Comparison of ENCODE assay signal across 1 cellular context in genomic region chr3:197511853-197512635, GRCh38.
TF ChIP-seq lines count a peak whose summit lies in the region.

No MANE protein-coding gene starts in this region.

TF ChIP-seq in IMR-90, 13 proteins besides CTCF, POLR2A, EP300 and RAD21:
- TF ChIP-seq USF2 (IDR thresholded peaks at IDR 0.05; ENCODE audit: low read depth, low read length) (no peak), MAZ (IDR thresholded peaks at IDR 0.05; ENCODE audit: borderline replicate concordance, low read depth, low read length) (no peak), MXI1 (IDR thresholded peaks at IDR 0.05; ENCODE audit: borderline replicate concordance, low read depth, low read length) (no peak), NFE2L2 (IDR thresholded peaks at IDR 0.05; ENCODE audit: low read depth, low read length) (no peak), RCOR1 (IDR thresholded peaks at IDR 0.05; ENCODE audit: insufficient replicate concordance, low read length) (no peak), BHLHE40 (IDR thresholded peaks at IDR 0.05; ENCODE audit: low read depth, low read length) (no peak), FOS (IDR thresholded peaks at IDR 0.05; ENCODE audit: low read depth, low read length) (no peak), CHD1 (IDR thresholded peaks at IDR 0.05; ENCODE audit: low read depth, low read length) (no peak), MAFK (IDR thresholded peaks at IDR 0.05; ENCODE audit: low read depth, low read length) (no peak), SMC3 (IDR thresholded peaks at IDR 0.05; ENCODE audit: low read depth, low read length) (no peak), RFX5 (IDR thresholded peaks at IDR 0.05; ENCODE audit: low read depth, low read length) (no peak), CEBPB (IDR thresholded peaks at IDR 0.05; ENCODE audit: low read depth, low read length) (no peak)
- TF ChIP-seq, protein P1, sequence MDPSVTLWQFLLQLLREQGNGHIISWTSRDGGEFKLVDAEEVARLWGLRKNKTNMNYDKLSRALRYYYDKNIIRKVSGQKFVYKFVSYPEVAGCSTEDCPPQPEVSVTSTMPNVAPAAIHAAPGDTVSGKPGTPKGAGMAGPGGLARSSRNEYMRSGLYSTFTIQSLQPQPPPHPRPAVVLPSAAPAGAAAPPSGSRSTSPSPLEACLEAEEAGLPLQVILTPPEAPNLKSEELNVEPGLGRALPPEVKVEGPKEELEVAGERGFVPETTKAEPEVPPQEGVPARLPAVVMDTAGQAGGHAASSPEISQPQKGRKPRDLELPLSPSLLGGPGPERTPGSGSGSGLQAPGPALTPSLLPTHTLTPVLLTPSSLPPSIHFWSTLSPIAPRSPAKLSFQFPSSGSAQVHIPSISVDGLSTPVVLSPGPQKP (IDR thresholded peaks at IDR 0.05; ENCODE audit: borderline replicate concordance, low read depth, low read length), result no peak
TF ChIP-seq in IMR-90: peak in this region for 0.
